Comparison of ENCODE assay signal across 9 cellular contexts in genomic region chr21:44800103-44800502, GRCh38. TPM values are rescaled to one million over a fixed set of nuclear protein-coding genes. Genes with fewer than 3 reads are reported as not detected.
DNase-seq lines count a peak whose midpoint lies in the region; ATAC-seq, FAIRE-seq and TF ChIP-seq lines count a peak whose summit lies in the region.
"Had no signal": no experiment of that assay in that cellular context is flagged by ENCODE, and none has a peak within 500 bp of the region (broad histone marks: within the 10 kb centered on the region; RNA-seq: fewer than 3 reads in every experiment).

No MANE protein-coding gene starts in this region.

- H3K27ac ChIP-seq in Peyer's patch, result no peak overlapping the region
- H3K27ac ChIP-seq in coronary artery, result no peak overlapping the region
- H3K27ac ChIP-seq in neural progenitor cell, result no peak overlapping the region

- H3K4me1 ChIP-seq in Peyer's patch (peaks cover 0 to 27% (median 6%) of the 10 kb centered on the region in 4 donors), neural progenitor cell (peaks cover 19% of the 10 kb centered on the region)

- H3K27me3 ChIP-seq in Peyer's patch, result no peaks in the 10 kb centered on the region
- no peaks in the 10 kb centered on the region for H3K27me3 ChIP-seq in neural progenitor cell

- H3K9me3 ChIP-seq in Peyer's patch (no peaks in the 10 kb centered on the region), neural progenitor cell (ENCODE audit: low read depth) (no peaks in the 10 kb centered on the region)

- no peaks in the 10 kb centered on the region for H3K9me3 Mint-ChIP-seq in activated CD8-positive, alpha-beta memory T cell treated with anti-CD3 and anti-CD28 coated beads, Interleukin-2, amount 10 ng/mL, durations not matched to agents 7 days and 5 days (ENCODE audit: low read depth)
- H3K9me3 Mint-ChIP-seq in neural progenitor cell, result no peaks in the 10 kb centered on the region

- H3K4me3 Mint-ChIP-seq in activated CD8-positive, alpha-beta memory T cell treated with anti-CD3 and anti-CD28 coated beads, Interleukin-2, amount 10 ng/mL, durations not matched to agents 7 days and 5 days, result peak overlapping the region; percentile 99
- peak overlapping the region; percentile 100 for H3K4me3 Mint-ChIP-seq in neural progenitor cell

- peak overlapping the region in 1 of 4 donors; percentile 81 for H3K4me3 ChIP-seq in Peyer's patch
- peak overlapping the region; percentile 82 for H3K4me3 ChIP-seq in coronary artery
- H3K4me3 ChIP-seq in neural progenitor cell, result peak overlapping the region; percentile 90

- no peak for TF ChIP-seq POLR2A in Peyer's patch (IDR thresholded peaks at IDR 0.05)
- TF ChIP-seq POLR2A in H54 (IDR thresholded peaks at IDR 0.05; ENCODE audit: low read depth, low read length), result no peak

- peak overlapping the region; percentile 98 for H3K4me2 ChIP-seq in neural progenitor cell

- H3K36me3 ChIP-seq in Peyer's patch, result peaks cover 0 to 10% (median 0%) of the 10 kb centered on the region in 3 donors
- peaks cover 10% of the 10 kb centered on the region for H3K36me3 ChIP-seq in neural progenitor cell

- CTCF ChIA-PET in activated CD8-positive, alpha-beta memory T cell treated with anti-CD3 and anti-CD28 coated beads, Interleukin-2, amount 10 ng/mL, durations not matched to agents 7 days and 5 days (lab: Charles Lee), result interaction anchor here (0.8 to 4.3 kb wide), 23 partner anchors 9 to 338 kb away, joined by 3 to 56 read pairs (median 5); partner anchors contain the start of genes PTTG1IP and SUMO3

- peak in 4 of 6 experiments; percentile 18 to 53 (median 50) for TF ChIP-seq CTCF in Peyer's patch (IDR thresholded peaks at IDR 0.05)
- no peak for TF ChIP-seq CTCF in coronary artery (IDR thresholded peaks at IDR 0.05)
- TF ChIP-seq CTCF in neural progenitor cell (IDR thresholded peaks at IDR 0.05), result peak; percentile 44

- no peak for ATAC-seq in activated CD8-positive, alpha-beta memory T cell treated with anti-CD3 and anti-CD28 coated beads, Interleukin-2, amount 10 ng/mL, durations not matched to agents 7 days and 5 days
- ATAC-seq in HG03457 (IDR thresholded peaks at IDR 0.05; ENCODE audit: unreplicated experiment), result no peak

- FAIRE-seq in H54 (lab: Jason Lieb, UNC), result no peak
- FAIRE-seq: endometrium had no signal

- DNase-seq in activated CD8-positive, alpha-beta memory T cell treated with anti-CD3 and anti-CD28 coated beads, Interleukin-2, amount 10 ng/mL, durations not matched to agents 7 days and 5 days, result no peak
- no peak for DNase-seq in activated CD8-positive, alpha-beta memory T cell treated with anti-CD3 and anti-CD28 coated beads, Interleukin-2, amount 50 U/mL, for 4 hours
- peak in 1 of 3 donors; percentile 63 for DNase-seq in Peyer's patch
- DNase-seq in coronary artery (ENCODE audit: low spot score), result no peak
- peak; percentile 52 for DNase-seq in neural progenitor cell (ENCODE audit: low spot score)
- DNase-seq in dedifferentiated amniotic fluid mesenchymal stem cell (ENCODE audit: extremely low spot score), result no peak
- no peak for DNase-seq in H54 (ENCODE audit: insufficient read length, low spot score)

- no peak overlapping the region for H2AFZ ChIP-seq in neural progenitor cell (replicated peaks)

- H3K4me1 Mint-ChIP-seq in activated CD8-positive, alpha-beta memory T cell treated with anti-CD3 and anti-CD28 coated beads, Interleukin-2, amount 10 ng/mL, durations not matched to agents 7 days and 5 days, result peaks cover 54% of the 10 kb centered on the region
- peaks cover 27% of the 10 kb centered on the region for H3K4me1 Mint-ChIP-seq in neural progenitor cell

- H3K79me2 ChIP-seq in neural progenitor cell (ENCODE audit: low read depth), result peaks cover 79% of the 10 kb centered on the region

- peaks cover 29% of the 10 kb centered on the region for H4K20me1 ChIP-seq in neural progenitor cell (ENCODE audit: low read depth)

- no peak overlapping the region for H3K9ac ChIP-seq in neural progenitor cell

- peaks cover 28% of the 10 kb centered on the region for H3F3A ChIP-seq in neural progenitor cell (ENCODE audit: low read depth)

- no peaks in the 10 kb centered on the region for H3K27me3 Mint-ChIP-seq in activated CD8-positive, alpha-beta memory T cell treated with anti-CD3 and anti-CD28 coated beads, Interleukin-2, amount 10 ng/mL, durations not matched to agents 7 days and 5 days
- H3K27me3 Mint-ChIP-seq in neural progenitor cell (ENCODE audit: insufficient read depth, low read depth), result peaks cover 7% of the 10 kb centered on the region

- H3K27ac Mint-ChIP-seq in activated CD8-positive, alpha-beta memory T cell treated with anti-CD3 and anti-CD28 coated beads, Interleukin-2, amount 10 ng/mL, durations not matched to agents 7 days and 5 days, result peak overlapping the region; percentile 24
- no peak overlapping the region for H3K27ac Mint-ChIP-seq in neural progenitor cell

- H3K36me3 Mint-ChIP-seq in activated CD8-positive, alpha-beta memory T cell treated with anti-CD3 and anti-CD28 coated beads, Interleukin-2, amount 10 ng/mL, durations not matched to agents 7 days and 5 days, result peaks cover 38% of the 10 kb centered on the region
- peaks cover 43% of the 10 kb centered on the region for H3K36me3 Mint-ChIP-seq in neural progenitor cell

RNA-seq across cellular contexts. Expression of gene UBE2G2, which starts 1.5 kb away (rescaled TPM):
- total RNA-seq in activated CD8-positive, alpha-beta memory T cell treated with anti-CD3 and anti-CD28 coated beads, Interleukin-2, amount 10 ng/mL, durations not matched to agents 7 days and 5 days, result 100 to 1,000 TPM; 103 to 121 TPM
- total RNA-seq in Peyer's patch (100 to 1,000 TPM in 2 of 4 donors, 10 to 100 TPM in 2; 68.8 to 116 (median 95.1) TPM), neural progenitor cell (ENCODE audit: low replicate concordance) (76.7 and 83.1 TPM in 2 replicates)

RNA-seq across cellular contexts. Expression of gene SUMO3, which starts 17.8 kb away (rescaled TPM):
- 10 to 100 TPM; 86.1 to 93.7 TPM for total RNA-seq in activated CD8-positive, alpha-beta memory T cell treated with anti-CD3 and anti-CD28 coated beads, Interleukin-2, amount 10 ng/mL, durations not matched to agents 7 days and 5 days
- total RNA-seq in Peyer's patch (10 to 100 TPM; 42.6 to 57.6 (median 49.8) TPM), neural progenitor cell (ENCODE audit: low replicate concordance) (117 and 135 TPM in 2 replicates)
